8 cellular contexts compared by ENCODE assay signal in genomic region chr16:88804173-88804551, GRCh38. TPM values are rescaled to one million over a fixed set of nuclear protein-coding genes. Genes with fewer than 3 reads are reported as not detected.
DNase-seq lines count a peak whose midpoint lies in the region; ATAC-seq and TF ChIP-seq lines count a peak whose summit lies in the region.

No MANE protein-coding gene starts in this region.

- TF ChIP-seq CTCF in AG04449 (IDR thresholded peaks at IDR 0.05; ENCODE audit: insufficient read depth, low read length, missing control alignments) = no peak
- no peak for TF ChIP-seq CTCF in HFF-Myc (IDR thresholded peaks at IDR 0.05; ENCODE audit: low read depth, low read length, missing control alignments)
- no peak for TF ChIP-seq CTCF in lower lobe of right lung (IDR thresholded peaks at IDR 0.05)
- TF ChIP-seq CTCF in thyroid gland (IDR thresholded peaks at IDR 0.05) = no peak

- DNase-seq in AG04449 (ENCODE audit: low read depth, low spot score) = no peak
- no peak for DNase-seq in HFF-Myc (ENCODE audit: extremely low read depth, low read depth)
- no peak for DNase-seq in activated naive CD8-positive, alpha-beta T cell treated with anti-CD3 and anti-CD28 coated beads, Interleukin-2, amount 50 U/mL, for 24 hours
- DNase-seq in lower lobe of right lung = no peak
- no peak for DNase-seq in iPS-NIHi7 (ENCODE audit: extremely low spot score)
- no peak for DNase-seq in kidney tubule cell (ENCODE audit: low spot score)
- no peak for DNase-seq in thyroid gland

- 5% methylated on average over 6 of the region's 16 CpGs; no CpG with 5 or more reads in 1 of the 2 donors for WGBS in thyroid gland, 2 donors

- no peaks in the 10 kb centered on the region for H3K9me3 ChIP-seq in lower lobe of right lung
- H3K9me3 ChIP-seq in thyroid gland = no peaks in the 10 kb centered on the region

- H3K36me3 ChIP-seq in lower lobe of right lung = peaks cover 6% of the 10 kb centered on the region
- H3K36me3 ChIP-seq in thyroid gland = peaks cover 0 to 4% of the 10 kb centered on the region in 2 donors

- CTCF ChIA-PET in AG04449 (lab: Yijun Ruan, JAX) = interaction anchor here (1.7 to 2.3 kb wide), 3 partner anchors 61 to 69 kb away, joined by 4 to 6 read pairs (median 5); no protein-coding TSS in a partner anchor

- peak overlapping the region; percentile 64 for H3K27ac Mint-ChIP-seq in activated naive CD8-positive, alpha-beta T cell treated with anti-CD3 and anti-CD28 coated beads, Interleukin-2, amount 50 U/mL, for 24 hours

- peak overlapping the region; percentile 79 for H3K4me3 Mint-ChIP-seq in activated naive CD8-positive, alpha-beta T cell treated with anti-CD3 and anti-CD28 coated beads, Interleukin-2, amount 50 U/mL, for 24 hours

- H3K4me1 Mint-ChIP-seq in activated naive CD8-positive, alpha-beta T cell treated with anti-CD3 and anti-CD28 coated beads, Interleukin-2, amount 50 U/mL, for 24 hours = peaks cover 27% of the 10 kb centered on the region

- H3K4me1 ChIP-seq in lower lobe of right lung = peaks cover 24% of the 10 kb centered on the region
- H3K4me1 ChIP-seq in thyroid gland = peaks cover 14 to 18% of the 10 kb centered on the region in 2 donors

- POLR2A ChIA-PET in AG04449 (lab: Yijun Ruan, JAX) = no interaction called here

- H3K27ac ChIP-seq in lower lobe of right lung (no peak overlapping the region), thyroid gland (no peak overlapping the region)

- intact Hi-C loops in lower lobe of right lung (cut with DNase I) (no loop called here), thyroid gland (cut with DNase I) (no loop called here)

- H3K27me3 Mint-ChIP-seq in activated naive CD8-positive, alpha-beta T cell treated with anti-CD3 and anti-CD28 coated beads, Interleukin-2, amount 50 U/mL, for 24 hours = no peaks in the 10 kb centered on the region

- ATAC-seq in activated naive CD8-positive, alpha-beta T cell treated with anti-CD3 and anti-CD28 coated beads, Interleukin-2, amount 50 U/mL, for 24 hours = no peak
- no peak for ATAC-seq in lower lobe of right lung
- no peak for ATAC-seq in HG03469 (IDR thresholded peaks at IDR 0.05; ENCODE audit: unreplicated experiment)

- peaks cover 18% of the 10 kb centered on the region for H3K36me3 Mint-ChIP-seq in activated naive CD8-positive, alpha-beta T cell treated with anti-CD3 and anti-CD28 coated beads, Interleukin-2, amount 50 U/mL, for 24 hours (ENCODE audit: low read depth)

- H3K4me3 ChIP-seq in AG04449 (ENCODE audit: low read depth, low read length) (peak overlapping the region; percentile 70), HFF-Myc (replicated peaks; ENCODE audit: low read depth, low read length) (peak overlapping the region; percentile 77), lower lobe of right lung (peak overlapping the region; percentile 74), thyroid gland (replicated peaks in 1 of 3) (peak overlapping the region in 1 of 3 donors; percentile 45)

- H3K9me3 Mint-ChIP-seq in activated naive CD8-positive, alpha-beta T cell treated with anti-CD3 and anti-CD28 coated beads, Interleukin-2, amount 50 U/mL, for 24 hours = no peaks in the 10 kb centered on the region

- TF ChIP-seq POLR2A in thyroid gland (IDR thresholded peaks at IDR 0.05) = no peak

- H3K27me3 ChIP-seq in lower lobe of right lung (ENCODE audit: low read depth) (no peaks in the 10 kb centered on the region), thyroid gland (no peaks in the 10 kb centered on the region)

RNA-seq across cellular contexts. Expression of gene CDT1, which starts 0.6 kb away (rescaled TPM):
- 3.5 TPM for total RNA-seq in lower lobe of right lung
- total RNA-seq in thyroid gland = 1 to 10 TPM in 2 of 4 donors, under 1 TPM in 2; 0.33 to 1.8 (median 0.99) TPM

RNA-seq across cellular contexts. Expression of gene APRT, which starts 7.6 kb away (rescaled TPM):
- total RNA-seq in lower lobe of right lung (87.8 TPM), thyroid gland (100 to 1,000 TPM in 3 of 4 donors, 10 to 100 TPM in 1; 88.9 to 182 (median 118) TPM)

RNA-seq across cellular contexts. Expression of gene PIEZO1, which starts 19.1 kb away (rescaled TPM):
- total RNA-seq in lower lobe of right lung (164 TPM), thyroid gland (100 to 1,000 TPM in 3 of 4 donors, 10 to 100 TPM in 1; 81.2 to 145 (median 113) TPM)

RNA-seq across cellular contexts. Expression of gene GALNS, which starts 52.6 kb away (rescaled TPM):
- 48.5 TPM for total RNA-seq in lower lobe of right lung
- 10 to 100 TPM; 14.4 to 41.9 (median 33.0) TPM for total RNA-seq in thyroid gland

RNA-seq across cellular contexts. Expression of gene TRAPPC2L, which starts 52.8 kb away (rescaled TPM):
- total RNA-seq in lower lobe of right lung = 51.4 TPM
- total RNA-seq in thyroid gland = 10 to 100 TPM; 18.9 to 50.4 (median 43.8) TPM
